Comparison of ENCODE assay signal across 1 cellular context in genomic region chr17:59963738-59964454, GRCh38.
TF ChIP-seq lines count a peak whose summit lies in the region.

No MANE protein-coding gene starts in this region.

TF ChIP-seq in HepG2, 621 proteins besides CTCF, POLR2A, EP300 and RAD21 (continued from another document and continues in another):
- TF ChIP-seq, protein P1, sequence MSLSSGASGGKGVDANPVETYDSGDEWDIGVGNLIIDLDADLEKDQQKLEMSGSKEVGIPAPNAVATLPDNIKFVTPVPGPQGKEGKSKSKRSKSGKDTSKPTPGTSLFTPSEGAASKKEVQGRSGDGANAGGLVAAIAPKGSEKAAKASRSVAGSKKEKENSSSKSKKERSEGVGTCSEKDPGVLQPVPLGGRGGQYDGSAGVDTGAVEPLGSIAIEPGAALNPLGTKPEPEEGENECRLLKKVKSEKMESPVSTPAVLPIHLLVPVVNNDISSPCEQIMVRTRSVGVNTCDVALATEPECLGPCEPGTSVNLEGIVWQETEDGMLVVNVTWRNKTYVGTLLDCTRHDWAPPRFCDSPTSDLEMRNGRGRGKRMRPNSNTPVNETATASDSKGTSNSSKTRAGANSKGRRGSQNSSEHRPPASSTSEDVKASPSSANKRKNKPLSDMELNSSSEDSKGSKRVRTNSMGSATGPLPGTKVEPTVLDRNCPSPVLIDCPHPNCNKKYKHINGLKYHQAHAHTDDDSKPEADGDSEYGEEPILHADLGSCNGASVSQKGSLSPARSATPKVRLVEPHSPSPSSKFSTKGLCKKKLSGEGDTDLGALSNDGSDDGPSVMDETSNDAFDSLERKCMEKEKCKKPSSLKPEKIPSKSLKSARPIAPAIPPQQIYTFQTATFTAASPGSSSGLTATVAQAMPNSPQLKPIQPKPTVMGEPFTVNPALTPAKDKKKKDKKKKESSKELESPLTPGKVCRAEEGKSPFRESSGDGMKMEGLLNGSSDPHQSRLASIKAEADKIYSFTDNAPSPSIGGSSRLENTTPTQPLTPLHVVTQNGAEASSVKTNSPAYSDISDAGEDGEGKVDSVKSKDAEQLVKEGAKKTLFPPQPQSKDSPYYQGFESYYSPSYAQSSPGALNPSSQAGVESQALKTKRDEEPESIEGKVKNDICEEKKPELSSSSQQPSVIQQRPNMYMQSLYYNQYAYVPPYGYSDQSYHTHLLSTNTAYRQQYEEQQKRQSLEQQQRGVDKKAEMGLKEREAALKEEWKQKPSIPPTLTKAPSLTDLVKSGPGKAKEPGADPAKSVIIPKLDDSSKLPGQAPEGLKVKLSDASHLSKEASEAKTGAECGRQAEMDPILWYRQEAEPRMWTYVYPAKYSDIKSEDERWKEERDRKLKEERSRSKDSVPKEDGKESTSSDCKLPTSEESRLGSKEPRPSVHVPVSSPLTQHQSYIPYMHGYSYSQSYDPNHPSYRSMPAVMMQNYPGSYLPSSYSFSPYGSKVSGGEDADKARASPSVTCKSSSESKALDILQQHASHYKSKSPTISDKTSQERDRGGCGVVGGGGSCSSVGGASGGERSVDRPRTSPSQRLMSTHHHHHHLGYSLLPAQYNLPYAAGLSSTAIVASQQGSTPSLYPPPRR (CRISPR knock-in tag; IDR thresholded peaks at IDR 0.05; ENCODE audit: borderline replicate concordance) = no peak
- TF ChIP-seq ZNF446 (CRISPR knock-in tag; IDR thresholded peaks at IDR 0.05) (no peak; the same call in 1 of the 2 replicates), BORCS8-MEF2B (CRISPR knock-in tag; IDR thresholded peaks at IDR 0.05) (no peak), ZNF800 (CRISPR knock-in tag; IDR thresholded peaks at IDR 0.05) (0 out of 2 replicates have a peak, but pooled peaks have one; percentile 3), ZMYM2 (CRISPR knock-in tag; IDR thresholded peaks at IDR 0.05) (peak; percentile 50), ZSCAN22 (CRISPR knock-in tag; IDR thresholded peaks at IDR 0.05) (no peak), ZFP36L1 (CRISPR knock-in tag; IDR thresholded peaks at IDR 0.05) (0 out of 2 replicates have a peak, but pooled peaks have one; percentile 21), POLR2G (IDR thresholded peaks at IDR 0.05; ENCODE audit: low read depth, low read length) (no peak), MEIS1 (CRISPR knock-in tag; IDR thresholded peaks at IDR 0.05; ENCODE audit: borderline replicate concordance) (no peak), HOXA3 (CRISPR knock-in tag; IDR thresholded peaks at IDR 0.05) (0 out of 2 replicates have a peak, but pooled peaks have one; percentile 17), EEA1 (CRISPR knock-in tag; IDR thresholded peaks at IDR 0.05; ENCODE audit: borderline replicate concordance) (no peak), SIN3A (IDR thresholded peaks at IDR 0.05; ENCODE audit: borderline replicate concordance, low read depth, low read length) (no peak), SP5 (CRISPR knock-in tag; IDR thresholded peaks at IDR 0.05; ENCODE audit: borderline replicate concordance, low read depth) (no peak), TMF1 (CRISPR knock-in tag; IDR thresholded peaks at IDR 0.05; ENCODE audit: low read depth) (no peak), PTBP1 (IDR thresholded peaks at IDR 0.05; ENCODE audit: low read depth, low read length, poor library complexity, severe bottlenecking) (no peak), TFDP2 (CRISPR knock-in tag; IDR thresholded peaks at IDR 0.05) (no peak; the same call in 1 of the 2 replicates), ZBTB38 (CRISPR knock-in tag; IDR thresholded peaks at IDR 0.05) (no peak), ZSCAN12 (CRISPR knock-in tag; IDR thresholded peaks at IDR 0.05) (no peak), XRCC5 (optimal IDR thresholded peaks at IDR 0.05; ENCODE audit: low read length) (no peak), ZNF879 (CRISPR knock-in tag; IDR thresholded peaks at IDR 0.05) (no peak), PBX2 (CRISPR knock-in tag; IDR thresholded peaks at IDR 0.05) (0 out of 2 replicates have a peak, but pooled peaks have one; percentile 19), ZNF552 (CRISPR knock-in tag; IDR thresholded peaks at IDR 0.05; ENCODE audit: borderline replicate concordance) (no peak), RARA (CRISPR knock-in tag; IDR thresholded peaks at IDR 0.05) (no peak), ZNF124 (CRISPR knock-in tag; IDR thresholded peaks at IDR 0.05) (no peak; the same call in 1 of the 2 replicates), SPEN (CRISPR knock-in tag; IDR thresholded peaks at IDR 0.05; ENCODE audit: low read depth) (no peak), AGO1 (IDR thresholded peaks at IDR 0.05; ENCODE audit: low read depth, low read length, poor library complexity, severe bottlenecking) (no peak), RFX1 (IDR thresholded peaks at IDR 0.05) (no peak), ZSCAN5A (CRISPR knock-in tag; IDR thresholded peaks at IDR 0.05; ENCODE audit: borderline replicate concordance) (no peak), PCBP1 (IDR thresholded peaks at IDR 0.05; ENCODE audit: borderline replicate concordance, low read depth, low read length) (no peak), CCAR2 (optimal IDR thresholded peaks at IDR 0.05; ENCODE audit: low read depth, low read length) (no peak), ARNT (IDR thresholded peaks at IDR 0.05) (no peak), ZNF652 (CRISPR knock-in tag; IDR thresholded peaks at IDR 0.05; ENCODE audit: borderline replicate concordance, low read depth) (no peak), HMG20B (CRISPR knock-in tag; conservative IDR thresholded peaks at IDR 0.05) (no peak), SYNCRIP (IDR thresholded peaks at IDR 0.05; ENCODE audit: insufficient read depth, low read depth, low read length) (no peak), CREM (IDR thresholded peaks at IDR 0.05) (0 out of 2 replicates have a peak, but pooled peaks have one; percentile 9), CREM (CRISPR knock-in tag; IDR thresholded peaks at IDR 0.05) (no peak), NFE2L2 (IDR thresholded peaks at IDR 0.05; ENCODE audit: low read length) (no peak), ZNF780A (CRISPR knock-in tag; IDR thresholded peaks at IDR 0.05) (no peak), KDM3A (CRISPR knock-in tag; IDR thresholded peaks at IDR 0.05; ENCODE audit: low read depth) (no peak), YEATS2 (CRISPR knock-in tag; IDR thresholded peaks at IDR 0.05; ENCODE audit: borderline replicate concordance) (peak; percentile 19; the same call in 1 of the 2 replicates), THYN1 (CRISPR knock-in tag; IDR thresholded peaks at IDR 0.05; ENCODE audit: borderline replicate concordance, low read depth) (no peak), ZFP62 (CRISPR knock-in tag; IDR thresholded peaks at IDR 0.05) (no peak), ZNF101 (CRISPR knock-in tag; IDR thresholded peaks at IDR 0.05; ENCODE audit: borderline replicate concordance, low read depth) (no peak)
- TF ChIP-seq, protein P2, sequence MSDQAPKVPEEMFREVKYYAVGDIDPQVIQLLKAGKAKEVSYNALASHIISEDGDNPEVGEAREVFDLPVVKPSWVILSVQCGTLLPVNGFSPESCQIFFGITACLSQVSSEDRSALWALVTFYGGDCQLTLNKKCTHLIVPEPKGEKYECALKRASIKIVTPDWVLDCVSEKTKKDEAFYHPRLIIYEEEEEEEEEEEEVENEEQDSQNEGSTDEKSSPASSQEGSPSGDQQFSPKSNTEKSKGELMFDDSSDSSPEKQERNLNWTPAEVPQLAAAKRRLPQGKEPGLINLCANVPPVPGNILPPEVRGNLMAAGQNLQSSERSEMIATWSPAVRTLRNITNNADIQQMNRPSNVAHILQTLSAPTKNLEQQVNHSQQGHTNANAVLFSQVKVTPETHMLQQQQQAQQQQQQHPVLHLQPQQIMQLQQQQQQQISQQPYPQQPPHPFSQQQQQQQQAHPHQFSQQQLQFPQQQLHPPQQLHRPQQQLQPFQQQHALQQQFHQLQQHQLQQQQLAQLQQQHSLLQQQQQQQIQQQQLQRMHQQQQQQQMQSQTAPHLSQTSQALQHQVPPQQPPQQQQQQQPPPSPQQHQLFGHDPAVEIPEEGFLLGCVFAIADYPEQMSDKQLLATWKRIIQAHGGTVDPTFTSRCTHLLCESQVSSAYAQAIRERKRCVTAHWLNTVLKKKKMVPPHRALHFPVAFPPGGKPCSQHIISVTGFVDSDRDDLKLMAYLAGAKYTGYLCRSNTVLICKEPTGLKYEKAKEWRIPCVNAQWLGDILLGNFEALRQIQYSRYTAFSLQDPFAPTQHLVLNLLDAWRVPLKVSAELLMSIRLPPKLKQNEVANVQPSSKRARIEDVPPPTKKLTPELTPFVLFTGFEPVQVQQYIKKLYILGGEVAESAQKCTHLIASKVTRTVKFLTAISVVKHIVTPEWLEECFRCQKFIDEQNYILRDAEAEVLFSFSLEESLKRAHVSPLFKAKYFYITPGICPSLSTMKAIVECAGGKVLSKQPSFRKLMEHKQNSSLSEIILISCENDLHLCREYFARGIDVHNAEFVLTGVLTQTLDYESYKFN (CRISPR knock-in tag; conservative IDR thresholded peaks at IDR 0.05) = no peak
- TF ChIP-seq, protein P3, sequence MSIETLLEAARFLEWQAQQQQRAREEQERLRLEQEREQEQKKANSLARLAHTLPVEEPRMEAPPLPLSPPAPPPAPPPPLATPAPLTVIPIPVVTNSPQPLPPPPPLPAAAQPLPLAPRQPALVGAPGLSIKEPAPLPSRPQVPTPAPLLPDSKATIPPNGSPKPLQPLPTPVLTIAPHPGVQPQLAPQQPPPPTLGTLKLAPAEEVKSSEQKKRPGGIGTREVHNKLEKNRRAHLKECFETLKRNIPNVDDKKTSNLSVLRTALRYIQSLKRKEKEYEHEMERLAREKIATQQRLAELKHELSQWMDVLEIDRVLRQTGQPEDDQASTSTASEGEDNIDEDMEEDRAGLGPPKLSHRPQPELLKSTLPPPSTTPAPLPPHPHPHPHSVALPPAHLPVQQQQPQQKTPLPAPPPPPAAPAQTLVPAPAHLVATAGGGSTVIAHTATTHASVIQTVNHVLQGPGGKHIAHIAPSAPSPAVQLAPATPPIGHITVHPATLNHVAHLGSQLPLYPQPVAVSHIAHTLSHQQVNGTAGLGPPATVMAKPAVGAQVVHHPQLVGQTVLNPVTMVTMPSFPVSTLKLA (IDR thresholded peaks at IDR 0.05) = no peak
- TF ChIP-seq, protein P4, sequence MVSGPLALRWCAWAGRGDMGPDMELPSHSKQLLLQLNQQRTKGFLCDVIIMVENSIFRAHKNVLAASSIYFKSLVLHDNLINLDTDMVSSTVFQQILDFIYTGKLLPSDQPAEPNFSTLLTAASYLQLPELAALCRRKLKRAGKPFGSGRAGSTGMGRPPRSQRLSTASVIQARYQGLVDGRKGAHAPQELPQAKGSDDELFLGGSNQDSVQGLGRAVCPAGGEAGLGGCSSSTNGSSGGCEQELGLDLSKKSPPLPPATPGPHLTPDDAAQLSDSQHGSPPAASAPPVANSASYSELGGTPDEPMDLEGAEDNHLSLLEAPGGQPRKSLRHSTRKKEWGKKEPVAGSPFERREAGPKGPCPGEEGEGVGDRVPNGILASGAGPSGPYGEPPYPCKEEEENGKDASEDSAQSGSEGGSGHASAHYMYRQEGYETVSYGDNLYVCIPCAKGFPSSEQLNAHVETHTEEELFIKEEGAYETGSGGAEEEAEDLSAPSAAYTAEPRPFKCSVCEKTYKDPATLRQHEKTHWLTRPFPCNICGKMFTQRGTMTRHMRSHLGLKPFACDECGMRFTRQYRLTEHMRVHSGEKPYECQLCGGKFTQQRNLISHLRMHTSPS (CRISPR knock-in tag; IDR thresholded peaks at IDR 0.05; ENCODE audit: low read depth) = no peak
- TF ChIP-seq, protein P5, sequence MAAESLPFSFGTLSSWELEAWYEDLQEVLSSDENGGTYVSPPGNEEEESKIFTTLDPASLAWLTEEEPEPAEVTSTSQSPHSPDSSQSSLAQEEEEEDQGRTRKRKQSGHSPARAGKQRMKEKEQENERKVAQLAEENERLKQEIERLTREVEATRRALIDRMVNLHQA (CRISPR knock-in tag; IDR thresholded peaks at IDR 0.05) = no peak
- TF ChIP-seq, protein P6, sequence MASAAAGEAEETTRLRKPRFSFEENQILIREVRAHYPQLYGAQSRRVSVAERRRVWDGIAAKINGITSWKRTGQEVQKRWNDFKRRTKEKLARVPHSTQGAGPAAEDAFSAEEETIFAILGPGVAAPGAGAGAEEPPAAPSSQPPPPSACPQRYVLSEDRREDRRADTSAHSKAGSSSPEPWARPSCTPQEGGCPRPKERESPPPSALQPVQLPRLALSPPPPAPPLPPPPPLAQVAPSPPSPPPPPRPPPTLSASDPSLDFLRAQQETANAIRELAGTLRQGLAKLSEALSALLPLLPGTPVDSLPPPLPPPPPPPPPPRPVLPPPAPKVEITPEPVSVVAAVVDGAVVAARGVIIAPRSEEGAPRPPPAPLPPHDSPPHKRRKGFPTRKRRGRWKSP (CRISPR knock-in tag; IDR thresholded peaks at IDR 0.05) = no peak
